23 cellular contexts compared by ENCODE assay signal in genomic region chr1:25918615-25919014, GRCh38. TPM values are rescaled to one million over a fixed set of nuclear protein-coding genes. Genes with fewer than 3 reads are reported as not detected.
"Had no signal": no experiment of that assay in that cellular context is flagged by ENCODE, and none has a peak within 500 bp of the region (broad histone marks: within the 10 kb centered on the region; RNA-seq: fewer than 3 reads in every experiment).

No MANE protein-coding gene starts in this region.

- H3K27me3 Mint-ChIP-seq: naive thymus-derived CD8-positive, alpha-beta T cell had no signal

- H3K4me3 Mint-ChIP-seq: nephron progenitor cell; stimulated activated naive B cell treated with anti-CD40 and anti-IgM and Interleukin-4, amounts not matched to agents 10 μg/mL and 1 μg/mL and 100 μg/mL, for 72 hours; stimulated activated naive CD8-positive, alpha-beta T cell treated with anti-CD3 and anti-CD28 coated beads, Interleukin-15, Interleukin-2, amounts not matched to agents 100 ng/mL and 50 ng/mL, for 24 hours had no signal

- H3K27ac Mint-ChIP-seq: nephron progenitor cell; stimulated activated naive B cell treated with anti-CD40 and anti-IgM and Interleukin-4, amounts not matched to agents 10 μg/mL and 1 μg/mL and 100 μg/mL, for 72 hours; stimulated activated naive CD8-positive, alpha-beta T cell treated with anti-CD3 and anti-CD28 coated beads, Interleukin-15, Interleukin-2, amounts not matched to agents 100 ng/mL and 50 ng/mL, for 24 hours had no signal

- H3K36me3 Mint-ChIP-seq: naive thymus-derived CD8-positive, alpha-beta T cell; stimulated activated naive B cell treated with anti-CD40 and anti-IgM and Interleukin-4, amounts not matched to agents 10 μg/mL and 1 μg/mL and 100 μg/mL, for 72 hours had no signal

- H3K27me3 ChIP-seq: foreskin keratinocyte, ovary, upper lobe of right lung, uterus had no signal

- H3K4me1 ChIP-seq: foreskin keratinocyte had no signal

- H3K36me3 ChIP-seq: esophagus muscularis mucosa, heart right ventricle, left lung, ovary, thoracic aorta, transverse colon, upper lobe of right lung, uterus had no signal

- ATAC-seq: foreskin keratinocyte; left cardiac atrium; left lung; psoas muscle; stimulated activated naive B cell treated with anti-CD40 and anti-IgM and Interleukin-4, amounts not matched to agents 10 μg/mL and 1 μg/mL and 100 μg/mL, for 72 hours; upper lobe of right lung had no signal

- DNase-seq: effector memory CD4-positive, alpha-beta T cell; foreskin keratinocyte; glutamatergic neuron; heart right ventricle; hippocampal formation; left cardiac atrium; left lung; midbrain; nephron progenitor cell; occipital lobe; ovary; psoas muscle; right cardiac atrium; stimulated activated CD4-positive, alpha-beta T cell treated with anti-CD3 and anti-CD28 coated beads, Interleukin-2, amount 100 ng/mL, for 48 hours; stimulated activated naive B cell treated with anti-CD40 and anti-IgM and Interleukin-4, amounts not matched to agents 10 μg/mL and 1 μg/mL and 100 μg/mL, for 72 hours; transverse colon; upper lobe of right lung; uterus had no signal

- H3K27ac ChIP-seq: coronary artery, esophagus muscularis mucosa, foreskin keratinocyte, heart right ventricle, left lung, ovary, psoas muscle, thoracic aorta, transverse colon, upper lobe of right lung, uterus had no signal

- H3K9me3 ChIP-seq: esophagus muscularis mucosa, heart right ventricle, left lung, ovary, psoas muscle, thoracic aorta, transverse colon, upper lobe of right lung, uterus had no signal

- H3K9me3 Mint-ChIP-seq: naive thymus-derived CD8-positive, alpha-beta T cell; nephron progenitor cell; stimulated activated naive B cell treated with anti-CD40 and anti-IgM and Interleukin-4, amounts not matched to agents 10 μg/mL and 1 μg/mL and 100 μg/mL, for 72 hours; stimulated activated naive CD8-positive, alpha-beta T cell treated with anti-CD3 and anti-CD28 coated beads, Interleukin-15, Interleukin-2, amounts not matched to agents 100 ng/mL and 50 ng/mL, for 24 hours had no signal

- H3K4me3 ChIP-seq: coronary artery, esophagus muscularis mucosa, heart right ventricle, left lung, ovary, psoas muscle, thoracic aorta, transverse colon, upper lobe of right lung, uterus had no signal

RNA-seq across cellular contexts. Expression of gene AUNIP, which starts 59.4 kb away (rescaled TPM):
- total RNA-seq: esophagus muscularis mucosa; naive thymus-derived CD8-positive, alpha-beta T cell; thoracic aorta; upper lobe of right lung had no signal
- polyA plus RNA-seq: naive thymus-derived CD8-positive, alpha-beta T cell; right cardiac atrium had no signal
